In the genomic region with DNA sequence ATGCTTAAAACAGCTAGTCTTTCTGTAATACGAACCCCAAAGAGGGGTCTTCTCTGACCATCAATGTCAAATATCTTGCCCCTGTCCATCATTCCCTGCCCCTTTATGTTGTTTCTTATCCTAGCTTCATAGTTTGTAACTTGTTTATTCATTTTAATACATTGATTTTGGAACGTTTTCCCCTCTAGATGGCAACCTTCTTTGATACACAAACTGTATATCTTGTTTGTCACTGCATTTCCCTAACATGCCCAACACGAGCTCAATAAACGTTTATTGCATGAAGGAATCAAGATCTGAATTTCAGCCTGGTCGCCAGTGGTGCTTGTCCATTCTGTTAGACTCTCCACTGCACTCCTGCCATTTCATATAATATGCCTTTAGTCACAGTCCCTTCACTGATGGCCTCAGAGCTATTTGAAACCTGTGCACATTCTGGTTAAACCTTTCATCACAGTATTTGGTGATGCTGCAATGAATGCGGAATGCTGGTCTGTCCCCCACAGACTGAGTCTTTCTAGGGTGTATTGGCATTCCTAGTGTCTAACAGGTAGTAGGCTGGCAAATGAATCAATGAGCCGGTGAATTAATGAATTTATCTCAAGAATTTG, we compare ENCODE assay signal across 1 cellular context.
TF ChIP-seq lines count a peak whose summit lies in the region.

No MANE protein-coding gene starts in this region.

TF ChIP-seq in IMR-90, 13 proteins besides CTCF, POLR2A, EP300 and RAD21 (continued from another document):
- TF ChIP-seq CEBPB (IDR thresholded peaks at IDR 0.05; ENCODE audit: low read depth, low read length) (no peak), NFE2L2 (IDR thresholded peaks at IDR 0.05; ENCODE audit: low read depth, low read length) (no peak), SMC3 (IDR thresholded peaks at IDR 0.05; ENCODE audit: low read depth, low read length) (no peak), MXI1 (IDR thresholded peaks at IDR 0.05; ENCODE audit: borderline replicate concordance, low read depth, low read length) (no peak), CHD1 (IDR thresholded peaks at IDR 0.05; ENCODE audit: low read depth, low read length) (no peak), BHLHE40 (IDR thresholded peaks at IDR 0.05; ENCODE audit: low read depth, low read length) (no peak), FOS (IDR thresholded peaks at IDR 0.05; ENCODE audit: low read depth, low read length) (no peak), MAFK (IDR thresholded peaks at IDR 0.05; ENCODE audit: low read depth, low read length) (no peak)
- TF ChIP-seq, protein P1, sequence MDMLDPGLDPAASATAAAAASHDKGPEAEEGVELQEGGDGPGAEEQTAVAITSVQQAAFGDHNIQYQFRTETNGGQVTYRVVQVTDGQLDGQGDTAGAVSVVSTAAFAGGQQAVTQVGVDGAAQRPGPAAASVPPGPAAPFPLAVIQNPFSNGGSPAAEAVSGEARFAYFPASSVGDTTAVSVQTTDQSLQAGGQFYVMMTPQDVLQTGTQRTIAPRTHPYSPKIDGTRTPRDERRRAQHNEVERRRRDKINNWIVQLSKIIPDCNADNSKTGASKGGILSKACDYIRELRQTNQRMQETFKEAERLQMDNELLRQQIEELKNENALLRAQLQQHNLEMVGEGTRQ (IDR thresholded peaks at IDR 0.05; ENCODE audit: low read depth, low read length), result no peak
- TF ChIP-seq, protein P2, sequence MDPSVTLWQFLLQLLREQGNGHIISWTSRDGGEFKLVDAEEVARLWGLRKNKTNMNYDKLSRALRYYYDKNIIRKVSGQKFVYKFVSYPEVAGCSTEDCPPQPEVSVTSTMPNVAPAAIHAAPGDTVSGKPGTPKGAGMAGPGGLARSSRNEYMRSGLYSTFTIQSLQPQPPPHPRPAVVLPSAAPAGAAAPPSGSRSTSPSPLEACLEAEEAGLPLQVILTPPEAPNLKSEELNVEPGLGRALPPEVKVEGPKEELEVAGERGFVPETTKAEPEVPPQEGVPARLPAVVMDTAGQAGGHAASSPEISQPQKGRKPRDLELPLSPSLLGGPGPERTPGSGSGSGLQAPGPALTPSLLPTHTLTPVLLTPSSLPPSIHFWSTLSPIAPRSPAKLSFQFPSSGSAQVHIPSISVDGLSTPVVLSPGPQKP (IDR thresholded peaks at IDR 0.05; ENCODE audit: borderline replicate concordance, low read depth, low read length), result no peak
